15 cellular contexts compared by ENCODE assay signal in genomic region chr11:126655807-126656128, GRCh38.
DNase-seq lines count a peak whose midpoint lies in the region; ATAC-seq and TF ChIP-seq lines count a peak whose summit lies in the region.
"Had no signal": no experiment of that assay in that cellular context is flagged by ENCODE, and none has a peak within 500 bp of the region (broad histone marks: within the 10 kb centered on the region; RNA-seq: fewer than 3 reads in every experiment).

No MANE protein-coding gene starts in this region.

- no peak overlapping the region for H3K27ac ChIP-seq in right cardiac atrium (ENCODE audit: low read length)
- peak overlapping the region; percentile 1 to 91 (median 91) for H3K27ac ChIP-seq in right lobe of liver

- H3K36me3 Mint-ChIP-seq in endothelial cell (ENCODE audit: low read depth, unreplicated experiment) = no peaks in the 10 kb centered on the region
- H3K36me3 Mint-ChIP-seq: activated naive CD4-positive, alpha-beta T cell treated with anti-CD3 and anti-CD28 coated beads, Interleukin-2, amount 10 ng/mL, durations not matched to agents 7 days and 5 days had no signal

- H3K27ac Mint-ChIP-seq in endothelial cell (ENCODE audit: unreplicated experiment) = no peak overlapping the region
- H3K27ac Mint-ChIP-seq: activated naive CD4-positive, alpha-beta T cell treated with anti-CD3 and anti-CD28 coated beads, Interleukin-2, amount 10 ng/mL, durations not matched to agents 7 days and 5 days; T-helper 1 cell treated with Interleukin-12 subunit alpha and Interleukin-12 subunit beta and Interleukin-4 antibody, amounts not matched to agents 30 μg/mL and 1 μg/mL, for 36 hours had no signal

- TF ChIP-seq CTCF in cardiac fibroblast (IDR thresholded peaks at IDR 0.05; ENCODE audit: low read depth, low read length) (no peak), right lobe of liver (IDR thresholded peaks at IDR 0.05) (no peak), endothelial cell (IDR thresholded peaks at IDR 0.05; ENCODE audit: unreplicated experiment) (no peak)

- H3K9me3 ChIP-seq in right cardiac atrium (ENCODE audit: control insufficient read depth, low read length) (no peaks in the 10 kb centered on the region), right lobe of liver (no peaks in the 10 kb centered on the region)
- H3K9me3 ChIP-seq: testis had no signal

- H3K4me3 Mint-ChIP-seq in endothelial cell (ENCODE audit: unreplicated experiment) = no peak overlapping the region
- H3K4me3 Mint-ChIP-seq: activated naive CD4-positive, alpha-beta T cell treated with anti-CD3 and anti-CD28 coated beads, Interleukin-2, amount 10 ng/mL, durations not matched to agents 7 days and 5 days; T-helper 1 cell treated with Interleukin-12 subunit alpha and Interleukin-12 subunit beta and Interleukin-4 antibody, amounts not matched to agents 30 μg/mL and 1 μg/mL, for 36 hours had no signal

- 31% methylated on average over 2 of the region's 2 CpGs for WGBS in right cardiac atrium
- WGBS in right lobe of liver (ENCODE audit: insufficient coverage, low coverage, low lambda C conversion rate, missing lambda C conversion rate) = 18% methylated on average over 2 of the region's 2 CpGs

- H3K27me3 ChIP-seq in right cardiac atrium (ENCODE audit: control insufficient read depth, insufficient read depth) (no peaks in the 10 kb centered on the region), right lobe of liver (no peaks in the 10 kb centered on the region)
- H3K27me3 ChIP-seq: testis had no signal

- no peaks in the 10 kb centered on the region for H3K27me3 Mint-ChIP-seq in endothelial cell (ENCODE audit: unreplicated experiment)

- H3K36me3 ChIP-seq in right lobe of liver = no peaks in the 10 kb centered on the region

- DNase-seq in right cardiac atrium (no peak), Right ventricle myocardium inferior (ENCODE audit: missing footprints) (no peak), cardiac fibroblast (ENCODE audit: low read depth in 2 of 2) (peak; percentile 1 to 7), right lobe of liver (peak in 1 of 3 donors; percentile 60), cerebellar cortex (ENCODE audit: low spot score) (no peak), endothelial cell (ENCODE audit: low spot score) (no peak), kidney glomerular epithelial cell (lab: John Stamatoyannopoulos, UW) (no peak)
- DNase-seq: activated CD8-positive, alpha-beta memory T cell treated with anti-CD3 and anti-CD28 coated beads, Interleukin-2, amount 50 U/mL, for 4 hours; activated naive CD4-positive, alpha-beta T cell treated with anti-CD3 and anti-CD28 coated beads, Interleukin-2, amount 10 ng/mL, durations not matched to agents 7 days and 5 days; NCI-H146; NCI-H510A treated with DMSO at 0.1 percent for 48 hours had no signal

- no peak overlapping the region for H3K4me3 ChIP-seq in right cardiac atrium (ENCODE audit: low read length)
- H3K4me3 ChIP-seq in cardiac fibroblast (replicated peaks in 1 of 2; ENCODE audit: low read depth in 2 of 2, low read length in 2 of 2) = no peak overlapping the region
- peak overlapping the region in 2 of 3 donors; percentile 53 to 60 for H3K4me3 ChIP-seq in right lobe of liver
- H3K4me3 ChIP-seq: GM12878, testis had no signal

- intact Hi-C loops in right cardiac atrium (cut with DNase I) = no loop called here
- intact Hi-C loops in Right ventricle myocardium inferior (cut with DNase I) = no loop called here
- intact Hi-C loops in right lobe of liver (cut with DNase I) = no loop called here

- ATAC-seq in right cardiac atrium (peak; percentile 33 to 69), Right ventricle myocardium inferior (no peak), right lobe of liver (peak; percentile 70 to 83 (median 80)), GM21528 (IDR thresholded peaks at IDR 0.05; ENCODE audit: low FRiP score, unreplicated experiment) (no peak)

- no peaks in the 10 kb centered on the region for H3K4me1 Mint-ChIP-seq in endothelial cell (ENCODE audit: unreplicated experiment)
- H3K4me1 Mint-ChIP-seq: activated naive CD4-positive, alpha-beta T cell treated with anti-CD3 and anti-CD28 coated beads, Interleukin-2, amount 10 ng/mL, durations not matched to agents 7 days and 5 days had no signal

- TF ChIP-seq POLR2A in right lobe of liver (IDR thresholded peaks at IDR 0.05) = no peak

- H3K9me3 Mint-ChIP-seq in endothelial cell (ENCODE audit: unreplicated experiment) = no peaks in the 10 kb centered on the region
- H3K9me3 Mint-ChIP-seq: activated naive CD4-positive, alpha-beta T cell treated with anti-CD3 and anti-CD28 coated beads, Interleukin-2, amount 10 ng/mL, durations not matched to agents 7 days and 5 days; T-helper 1 cell treated with Interleukin-12 subunit alpha and Interleukin-12 subunit beta and Interleukin-4 antibody, amounts not matched to agents 30 μg/mL and 1 μg/mL, for 36 hours had no signal

- H3K4me1 ChIP-seq in right cardiac atrium (ENCODE audit: control insufficient read depth, insufficient read depth, low read length) (no peaks in the 10 kb centered on the region), right lobe of liver (peaks cover 0 to 39% (median 15%) of the 10 kb centered on the region in 4 donors)

Comparison
In these comparisons a context has a peak if more than half of its experiments do, and no peak if none do; other contexts are left out.
1. ATAC-seq: peak in right cardiac atrium (2 of 2) and right lobe of liver (4 of 4); none in Right ventricle myocardium inferior (single experiment) and GM21528 (single experiment).
2. DNase-seq: peak in cardiac fibroblast (2 of 2); none in right cardiac atrium (0 of 3), Right ventricle myocardium inferior (single experiment), cerebellar cortex (single experiment), endothelial cell (single experiment) and kidney glomerular epithelial cell (single experiment).
3. H3K4me3 ChIP-seq: peak in right lobe of liver (2 of 3); none in right cardiac atrium (single experiment) and cardiac fibroblast (0 of 2).